In genomic region chr16:81841709-81842108, GRCh38 we compare ENCODE assay signal across 11 cellular contexts.
DNase-seq lines count a peak whose midpoint lies in the region; ATAC-seq, FAIRE-seq and TF ChIP-seq lines count a peak whose summit lies in the region.
"Had no signal": no experiment of that assay in that cellular context is flagged by ENCODE, and none has a peak within 500 bp of the region (broad histone marks: within the 10 kb centered on the region; RNA-seq: fewer than 3 reads in every experiment).

No MANE protein-coding gene starts in this region.

- H3K27me3 ChIP-seq in CD8-positive, alpha-beta T cell (ENCODE audit: insufficient read depth, low read length) = no peaks in the 10 kb centered on the region
- H3K27me3 ChIP-seq in OCI-LY3 (ENCODE audit: low read depth, low read length) = no peaks in the 10 kb centered on the region

- H3K4me3 Mint-ChIP-seq in CD8-positive, alpha-beta T cell = peak overlapping the region; percentile 35

- FAIRE-seq in RCC 7860 (lab: Jason Lieb, UNC) = no peak
- FAIRE-seq: small intestine had no signal

- H3K9me3 Mint-ChIP-seq in CD8-positive, alpha-beta T cell = no peaks in the 10 kb centered on the region

- POLR2A ChIA-PET in CD8-positive, alpha-beta T cell (lab: Charles Lee) = interaction anchor here (0.9 to 1.6 kb wide), 3 partner anchors 10 to 62 kb away, joined by 3 to 4 read pairs (median 3); no protein-coding TSS in a partner anchor

- peaks cover 13% of the 10 kb centered on the region for H3K4me1 Mint-ChIP-seq in CD8-positive, alpha-beta T cell (ENCODE audit: low read depth)

- H3K27ac ChIP-seq in CD8-positive, alpha-beta T cell (ENCODE audit: low read depth, low read length) = no peak overlapping the region
- H3K27ac ChIP-seq in OCI-LY3 (ENCODE audit: low read length) = no peak overlapping the region
- H3K27ac ChIP-seq: GM23248, lower lobe of right lung had no signal

- no peaks in the 10 kb centered on the region for H3K36me3 ChIP-seq in CD8-positive, alpha-beta T cell (ENCODE audit: insufficient read depth, low read length)
- peaks cover 20% of the 10 kb centered on the region for H3K36me3 ChIP-seq in OCI-LY3 (replicated peaks; ENCODE audit: low read depth, low read length)
- H3K36me3 ChIP-seq: lower lobe of right lung had no signal

- no peaks in the 10 kb centered on the region for H3K36me3 Mint-ChIP-seq in CD8-positive, alpha-beta T cell

- ATAC-seq in CD8-positive, alpha-beta T cell = peak; percentile 79
- ATAC-seq in GM19023 (IDR thresholded peaks at IDR 0.05; ENCODE audit: unreplicated experiment) = peak; percentile 43
- ATAC-seq in HG02938 (IDR thresholded peaks at IDR 0.05; ENCODE audit: unreplicated experiment) = peak; percentile 48
- ATAC-seq in HG03039 (IDR thresholded peaks at IDR 0.05; ENCODE audit: unreplicated experiment) = no peak
- ATAC-seq: lower lobe of right lung had no signal

- H3K4me3 ChIP-seq in CD8-positive, alpha-beta T cell (ENCODE audit: low read depth, low read length) = no peak overlapping the region
- H3K4me3 ChIP-seq in OCI-LY3 (ENCODE audit: low read length) = no peak overlapping the region
- H3K4me3 ChIP-seq: GM23248, lower lobe of right lung had no signal

- peaks cover 76% of the 10 kb centered on the region for H3K79me2 ChIP-seq in OCI-LY3 (ENCODE audit: low read length)

- H3K4me2 ChIP-seq in OCI-LY3 (ENCODE audit: low read length) = peak overlapping the region; percentile 33

- H3K27me3 Mint-ChIP-seq in CD8-positive, alpha-beta T cell (ENCODE audit: low read depth) = peaks cover 3% of the 10 kb centered on the region

- no peak overlapping the region for H2AFZ ChIP-seq in OCI-LY3 (ENCODE audit: low read depth, low read length)
- H2AFZ ChIP-seq: GM23248 had no signal

- peak overlapping the region; percentile 63 for H3K27ac Mint-ChIP-seq in CD8-positive, alpha-beta T cell

- peak in 4 of 7 experiments; percentile 11 to 53 (median 45) for DNase-seq in CD8-positive, alpha-beta T cell
- no peak for DNase-seq in RCC 7860 (ENCODE audit: low spot score)
- DNase-seq in cardiac septum (ENCODE audit: low spot score) = no peak
- DNase-seq in dermis blood vessel endothelial cell = no peak
- DNase-seq: GM23248, lower lobe of right lung, small intestine had no signal

- no peak for TF ChIP-seq CTCF in CD8-positive, alpha-beta T cell (IDR thresholded peaks at IDR 0.05)
- TF ChIP-seq CTCF in OCI-LY3 (IDR thresholded peaks at IDR 0.05; ENCODE audit: low read depth, low read length) = no peak

- peaks cover 3% of the 10 kb centered on the region for H3K4me1 ChIP-seq in CD8-positive, alpha-beta T cell (ENCODE audit: insufficient read depth, low read length)
- H3K4me1 ChIP-seq in OCI-LY3 (ENCODE audit: low read length) = peaks cover 57% of the 10 kb centered on the region

- intact Hi-C loops in CD8-positive, alpha-beta T cell (cut with DNase I, micrococcal nuclease) = no loop called here
- intact Hi-C loops in cardiac septum (cut with DNase I) = no loop called here

- no peak overlapping the region for H3K9ac ChIP-seq in OCI-LY3 (ENCODE audit: low read length)
- H3K9ac ChIP-seq: GM23248 had no signal

- peaks cover 80% of the 10 kb centered on the region for H4K20me1 ChIP-seq in OCI-LY3 (ENCODE audit: insufficient read depth, low read length)

- no peaks in the 10 kb centered on the region for H3K9me3 ChIP-seq in CD8-positive, alpha-beta T cell (ENCODE audit: low read length)
- H3K9me3 ChIP-seq in OCI-LY3 (ENCODE audit: insufficient read depth, low read length) = no peaks in the 10 kb centered on the region
- H3K9me3 ChIP-seq: lower lobe of right lung had no signal

- CTCF ChIA-PET in CD8-positive, alpha-beta T cell (lab: Charles Lee) = interaction anchor here (0.8 to 1.0 kb wide), 2 partner anchors 8 to 32 kb away, joined by 3 read pairs; no protein-coding TSS in a partner anchor

Comparison
In these comparisons a context has a peak if more than half of its experiments do, and no peak if none do; other contexts are left out.
1. DNase-seq: peak in CD8-positive, alpha-beta T cell (4 of 7); none in RCC 7860 (single experiment), cardiac septum (single experiment) and dermis blood vessel endothelial cell (single experiment).